Comparison of ENCODE assay signal across 16 cellular contexts in the genomic region with DNA sequence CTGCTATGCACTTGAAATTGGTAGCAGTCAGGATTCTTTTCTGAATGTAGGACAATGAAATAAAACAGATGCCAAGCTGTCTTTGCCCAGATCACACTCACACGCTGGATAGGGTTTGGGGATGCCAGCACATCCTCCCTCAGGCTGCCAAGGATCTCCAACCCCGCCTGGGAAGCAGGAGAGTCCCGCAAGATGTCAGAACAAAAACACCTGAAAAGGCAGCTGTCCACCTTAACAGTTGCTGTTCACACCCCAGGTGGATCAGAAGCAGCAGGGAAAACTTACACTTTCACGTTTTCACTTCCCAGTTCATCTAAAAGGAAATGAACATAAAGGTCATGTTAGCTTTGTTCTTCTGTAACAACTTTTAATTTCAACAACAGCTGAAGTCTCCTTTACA. TPM values are rescaled to one million over a fixed set of nuclear protein-coding genes. Genes with fewer than 3 reads are reported as not detected.
DNase-seq lines count a peak whose midpoint lies in the region; ATAC-seq, FAIRE-seq and TF ChIP-seq lines count a peak whose summit lies in the region.
"Had no signal": no experiment of that assay in that cellular context is flagged by ENCODE, and none has a peak within 500 bp of the region (broad histone marks: within the 10 kb centered on the region; RNA-seq: fewer than 3 reads in every experiment).

No MANE protein-coding gene starts in this region.

- CTCF ChIA-PET in activated naive CD4-positive, alpha-beta T cell treated with anti-CD3 and anti-CD28 coated beads, Interleukin-2, amount 10 ng/mL, durations not matched to agents 7 days and 5 days (lab: Charles Lee): interaction anchor here (0.7 to 11.3 kb wide), 5 partner anchors 16 to 236 kb away, joined by 3 to 168 read pairs (median 4); no protein-coding TSS in a partner anchor

- peak overlapping the region; percentile 25 for H3K27ac Mint-ChIP-seq in activated naive CD4-positive, alpha-beta T cell treated with anti-CD3 and anti-CD28 coated beads, Interleukin-2, amount 10 ng/mL, durations not matched to agents 7 days and 5 days
- peak overlapping the region; percentile 96 to 99 (median 96) for H3K27ac Mint-ChIP-seq in IgD-negative memory B cell
- peak overlapping the region; percentile 47 for H3K27ac Mint-ChIP-seq in activated T-helper 2 cell treated with anti-CD3 and anti-CD28 coated beads, Interferon-gamma antibody, Interleukin-2, Interleukin-4, amounts not matched to agents 10 μg/mL and 5 μg/mL and 100 μg/mL, durations not matched to agents 14 hours and 24 hours and 36 hours

- peaks cover 28% of the 10 kb centered on the region for H3K36me3 Mint-ChIP-seq in activated naive CD4-positive, alpha-beta T cell treated with anti-CD3 and anti-CD28 coated beads, Interleukin-2, amount 10 ng/mL, durations not matched to agents 7 days and 5 days
- H3K36me3 Mint-ChIP-seq in IgD-negative memory B cell: peaks cover 7% of the 10 kb centered on the region
- peaks cover 9% of the 10 kb centered on the region for H3K36me3 Mint-ChIP-seq in activated T-helper 2 cell treated with anti-CD3 and anti-CD28 coated beads, Interferon-gamma antibody, Interleukin-2, Interleukin-4, amounts not matched to agents 10 μg/mL and 5 μg/mL and 100 μg/mL, durations not matched to agents 14 hours and 24 hours and 36 hours (ENCODE audit: low read depth)

- no peak for TF ChIP-seq POLR2A in spleen (IDR thresholded peaks at IDR 0.05)

- peaks cover 9 to 81% (median 37%) of the 10 kb centered on the region in 6 donors for H3K4me1 ChIP-seq in spleen
- peaks cover 0 to 7% (median 0%) of the 10 kb centered on the region in 3 donors for H3K4me1 ChIP-seq in pancreas
- H3K4me1 ChIP-seq: HAP-1, uterus had no signal

- H3K27me3 Mint-ChIP-seq in activated naive CD4-positive, alpha-beta T cell treated with anti-CD3 and anti-CD28 coated beads, Interleukin-2, amount 10 ng/mL, durations not matched to agents 7 days and 5 days: no peaks in the 10 kb centered on the region
- no peaks in the 10 kb centered on the region for H3K27me3 Mint-ChIP-seq in IgD-negative memory B cell
- no peaks in the 10 kb centered on the region for H3K27me3 Mint-ChIP-seq in activated T-helper 2 cell treated with anti-CD3 and anti-CD28 coated beads, Interferon-gamma antibody, Interleukin-2, Interleukin-4, amounts not matched to agents 10 μg/mL and 5 μg/mL and 100 μg/mL, durations not matched to agents 14 hours and 24 hours and 36 hours (ENCODE audit: low read depth)

- TF ChIP-seq CTCF in spleen (IDR thresholded peaks at IDR 0.05 in 8 of 11, conservative IDR thresholded peaks at IDR 0.05 in 3 of 11) (no peak), pancreas (IDR thresholded peaks at IDR 0.05) (no peak)

- H3K27me3 ChIP-seq in spleen (replicated peaks in 1 of 7): no peaks in the 10 kb centered on the region
- no peaks in the 10 kb centered on the region for H3K27me3 ChIP-seq in pancreas
- H3K27me3 ChIP-seq: hepatocyte, uterus had no signal

- H3K4me1 Mint-ChIP-seq in activated naive CD4-positive, alpha-beta T cell treated with anti-CD3 and anti-CD28 coated beads, Interleukin-2, amount 10 ng/mL, durations not matched to agents 7 days and 5 days: peaks cover 22% of the 10 kb centered on the region
- peaks cover 54 to 77% (median 66%) of the 10 kb centered on the region in 3 donors for H3K4me1 Mint-ChIP-seq in IgD-negative memory B cell
- peaks cover 25% of the 10 kb centered on the region for H3K4me1 Mint-ChIP-seq in activated T-helper 2 cell treated with anti-CD3 and anti-CD28 coated beads, Interferon-gamma antibody, Interleukin-2, Interleukin-4, amounts not matched to agents 10 μg/mL and 5 μg/mL and 100 μg/mL, durations not matched to agents 14 hours and 24 hours and 36 hours (ENCODE audit: low read depth)

- FAIRE-seq in pancreas (lab: Jason Lieb, UNC): no peak
- FAIRE-seq in RCC 7860 (lab: Jason Lieb, UNC): no peak
- FAIRE-seq: G401.6 had no signal

- 59 to 62% (median 60%) methylated on average over 4 of the region's 4 CpGs for WGBS in spleen, 5 donors
- WGBS in pancreas, 2 donors: 48 to 53% methylated on average over 4 of the region's 4 CpGs

- H3K4me3 ChIP-seq in spleen (peak overlapping the region in 1 of 8 donors; percentile 52), pancreas (no peak overlapping the region)
- H3K4me3 ChIP-seq: HAP-1, hepatocyte, uterus had no signal

- H3K36me3 ChIP-seq in spleen (peaks cover 0 to 31% (median 0%) of the 10 kb centered on the region in 6 donors), pancreas (no peaks in the 10 kb centered on the region)
- H3K36me3 ChIP-seq: HAP-1, uterus had no signal

- H3K4me3 Mint-ChIP-seq in activated naive CD4-positive, alpha-beta T cell treated with anti-CD3 and anti-CD28 coated beads, Interleukin-2, amount 10 ng/mL, durations not matched to agents 7 days and 5 days: no peak overlapping the region
- peak overlapping the region; percentile 38 to 90 (median 79) for H3K4me3 Mint-ChIP-seq in IgD-negative memory B cell
- no peak overlapping the region for H3K4me3 Mint-ChIP-seq in activated T-helper 2 cell treated with anti-CD3 and anti-CD28 coated beads, Interferon-gamma antibody, Interleukin-2, Interleukin-4, amounts not matched to agents 10 μg/mL and 5 μg/mL and 100 μg/mL, durations not matched to agents 14 hours and 24 hours and 36 hours (ENCODE audit: low read depth)

- intact Hi-C loops in activated T-helper 2 cell treated with anti-CD3 and anti-CD28 coated beads, Interferon-gamma antibody, Interleukin-2, Interleukin-4, amounts not matched to agents 10 μg/mL and 5 μg/mL and 100 μg/mL, durations not matched to agents 14 hours and 24 hours and 36 hours (cut with micrococcal nuclease): loop anchor here (10.0 kb wide), 1 partner anchor 91 kb away; no protein-coding TSS in a partner anchor
- intact Hi-C loops in spleen (cut with DNase I; ENCODE audit: low total_unique reads) (loop anchor here (5.0 to 10.0 kb wide), 2 partner anchors 91 to 147 kb away; no protein-coding TSS in a partner anchor), pancreas (cut with DNase I) (loop anchor here in 1 of 3 donors (10.0 kb wide), 1 partner anchor 189 kb away; no protein-coding TSS in a partner anchor)

- H3K27ac ChIP-seq in spleen: peak overlapping the region; percentile 22 to 92 (median 84)
- H3K27ac ChIP-seq in pancreas: no peak overlapping the region
- H3K27ac ChIP-seq: hepatocyte, uterus had no signal

- ATAC-seq in pancreas: no peak
- ATAC-seq in HG03521 (IDR thresholded peaks at IDR 0.05; ENCODE audit: unreplicated experiment): no peak

- H3K9me3 ChIP-seq in spleen (no peaks in the 10 kb centered on the region), pancreas (no peaks in the 10 kb centered on the region)
- H3K9me3 ChIP-seq: HAP-1, uterus had no signal

- no peak for DNase-seq in activated naive CD4-positive, alpha-beta T cell treated with anti-CD3 and anti-CD28 coated beads, Interleukin-2, amount 10 ng/mL, durations not matched to agents 7 days and 5 days
- no peak for DNase-seq in activated naive CD4-positive, alpha-beta T cell treated with Interleukin-2 at 50 U/mL for 16 hours
- no peak for DNase-seq in activated T-helper 2 cell treated with anti-CD3 and anti-CD28 coated beads, Interferon-gamma antibody, Interleukin-2, Interleukin-4, amounts not matched to agents 10 μg/mL and 5 μg/mL and 100 μg/mL, durations not matched to agents 14 hours and 24 hours and 36 hours (ENCODE audit: low spot score)
- DNase-seq in spleen: no peak
- no peak for DNase-seq in pancreas
- DNase-seq in RCC 7860 (ENCODE audit: low spot score): no peak
- DNase-seq: activated gamma-delta T cell treated with Interleukin-2 at 50 U/mL for 16 hours; effector CD4-positive, alpha-beta T cell; kidney glomerular epithelial cell; NCI-H2171; uterus had no signal

- no peaks in the 10 kb centered on the region for H3K9me3 Mint-ChIP-seq in activated naive CD4-positive, alpha-beta T cell treated with anti-CD3 and anti-CD28 coated beads, Interleukin-2, amount 10 ng/mL, durations not matched to agents 7 days and 5 days
- H3K9me3 Mint-ChIP-seq in IgD-negative memory B cell: peaks cover 0 to 4% (median 0%) of the 10 kb centered on the region in 3 donors
- no peaks in the 10 kb centered on the region for H3K9me3 Mint-ChIP-seq in activated T-helper 2 cell treated with anti-CD3 and anti-CD28 coated beads, Interferon-gamma antibody, Interleukin-2, Interleukin-4, amounts not matched to agents 10 μg/mL and 5 μg/mL and 100 μg/mL, durations not matched to agents 14 hours and 24 hours and 36 hours

RNA-seq across cellular contexts. Expression of gene TMEM154, which starts 35.7 kb away (rescaled TPM):
- polyA plus RNA-seq in IgD-negative memory B cell: 210 TPM
- 10.3 and 12.1 TPM in 2 replicates for total RNA-seq in activated T-helper 2 cell treated with anti-CD3 and anti-CD28 coated beads, Interferon-gamma antibody, Interleukin-2, Interleukin-4, amounts not matched to agents 10 μg/mL and 5 μg/mL and 100 μg/mL, durations not matched to agents 14 hours and 24 hours and 36 hours
- total RNA-seq in spleen: 10 to 100 TPM; 22.2 to 72.3 (median 37.7) TPM
- polyA plus RNA-seq in spleen: 1 to 10 TPM; 5.0 to 6.4 (median 5.2) TPM
- 1 to 10 TPM in 2 of 6 donors, under 1 TPM in 4; 0.05 to 3.3 (median 0.72) TPM for total RNA-seq in pancreas
- polyA plus RNA-seq in pancreas: under 1 TPM; 0.12 to 0.15 TPM

Comparison
In these comparisons a context has a peak if more than half of its experiments do, and no peak if none do; other contexts are left out.
1. H3K27ac Mint-ChIP-seq: peak in every context shown above with its lines; median percentile 96 in IgD-negative memory B cell; 47 in activated T-helper 2 cell treated with anti-CD3 and anti-CD28 coated beads, Interferon-gamma antibody, Interleukin-2, Interleukin-4, amounts not matched to agents 10 μg/mL and 5 μg/mL and 100 μg/mL, durations not matched to agents 14 hours and 24 hours and 36 hours; 25 in activated naive CD4-positive, alpha-beta T cell treated with anti-CD3 and anti-CD28 coated beads, Interleukin-2, amount 10 ng/mL, durations not matched to agents 7 days and 5 days.
2. H3K4me3 Mint-ChIP-seq: peak in IgD-negative memory B cell (4 of 4); none in activated naive CD4-positive, alpha-beta T cell treated with anti-CD3 and anti-CD28 coated beads, Interleukin-2, amount 10 ng/mL, durations not matched to agents 7 days and 5 days (single experiment) and activated T-helper 2 cell treated with anti-CD3 and anti-CD28 coated beads, Interferon-gamma antibody, Interleukin-2, Interleukin-4, amounts not matched to agents 10 μg/mL and 5 μg/mL and 100 μg/mL, durations not matched to agents 14 hours and 24 hours and 36 hours (single experiment).
3. H3K27ac ChIP-seq: peak in spleen (8 of 8); none in pancreas (0 of 4).